In genomic region chr11:110128161-110128560, GRCh38 we compare ENCODE assay signal across 9 cellular contexts. TPM values are rescaled to one million over a fixed set of nuclear protein-coding genes. Genes with fewer than 3 reads are reported as not detected.
A peak's percentile ranks its signal among the peaks of the same experiment; 100 is the strongest.
DNase-seq lines count a peak whose midpoint lies in the region; ATAC-seq and TF ChIP-seq lines count a peak whose summit lies in the region.
"Had no signal": no experiment of that assay in that cellular context is flagged by ENCODE, and none has a peak within 500 bp of the region (broad histone marks: within the 10 kb centered on the region; RNA-seq: fewer than 3 reads in every experiment).

No MANE protein-coding gene starts in this region.

- no peaks in the 10 kb centered on the region for H3K9me3 ChIP-seq in aorta (ENCODE audit: control insufficient read depth, low read length)

- TF ChIP-seq CTCF in dorsolateral prefrontal cortex (IDR thresholded peaks at IDR 0.05 in 54 of 56, conservative IDR thresholded peaks at IDR 0.05 in 2 of 56; ENCODE audit: low read depth in 1 of 56, partially characterized antibody in 56 of 56) (no peak), nephron (IDR thresholded peaks at IDR 0.05; ENCODE audit: unreplicated experiment in 3 of 3) (no peak)
- TF ChIP-seq CTCF in activated CD8-positive, alpha-beta T cell treated with anti-CD3 and anti-CD28 coated beads for 36 hours (IDR thresholded peaks at IDR 0.05), result no peak

- H3K27ac ChIP-seq in dorsolateral prefrontal cortex (peak overlapping the region in 40 of 59 donors; percentile 0 to 73 (median 48)), aorta (ENCODE audit: low read depth in 1 of 2, low read length in 2 of 2) (no peak overlapping the region)

- ATAC-seq in HG03432 (IDR thresholded peaks at IDR 0.05; ENCODE audit: unreplicated experiment), result no peak
- ATAC-seq in HG02759 (IDR thresholded peaks at IDR 0.05; ENCODE audit: unreplicated experiment), result no peak
- no peak for ATAC-seq in aorta (ENCODE audit: low FRiP score)
- no peak for ATAC-seq in activated CD8-positive, alpha-beta T cell treated with anti-CD3 and anti-CD28 coated beads for 36 hours

- peaks cover 13% of the 10 kb centered on the region for H3K36me3 Mint-ChIP-seq in nephron (ENCODE audit: low read depth)
- no peaks in the 10 kb centered on the region for H3K36me3 Mint-ChIP-seq in activated CD8-positive, alpha-beta T cell treated with anti-CD3 and anti-CD28 coated beads for 36 hours (ENCODE audit: low read depth)

- H3K27me3 ChIP-seq in dorsolateral prefrontal cortex, result no peaks in the 10 kb centered on the region
- no peaks in the 10 kb centered on the region for H3K27me3 ChIP-seq in aorta (ENCODE audit: control insufficient read depth in 1 of 2, insufficient read depth in 2 of 2, low read length in 1 of 2)

- H3K4me3 Mint-ChIP-seq in nephron, result no peak overlapping the region
- no peak overlapping the region for H3K4me3 Mint-ChIP-seq in activated CD8-positive, alpha-beta T cell treated with anti-CD3 and anti-CD28 coated beads for 36 hours

- intact Hi-C loops in dorsolateral prefrontal cortex (cut with DNase I) (no loop called here), aorta (cut with DNase I) (no loop called here)
- intact Hi-C loops in activated CD8-positive, alpha-beta T cell treated with anti-CD3 and anti-CD28 coated beads for 36 hours (cut with micrococcal nuclease), result no loop called here

- H3K4me3 ChIP-seq in dorsolateral prefrontal cortex (peak overlapping the region in 1 of 59 donors; percentile 15), aorta (ENCODE audit: low read length in 2 of 2) (no peak overlapping the region)

- POLR2A ChIA-PET in activated CD8-positive, alpha-beta T cell treated with anti-CD3 and anti-CD28 coated beads for 36 hours (lab: Charles Lee), result no interaction called here

- no peaks in the 10 kb centered on the region for H3K36me3 ChIP-seq in aorta (ENCODE audit: control insufficient read depth in 1 of 2, insufficient read depth in 2 of 2, low read length in 1 of 2)

- CTCF ChIA-PET in activated CD8-positive, alpha-beta T cell treated with anti-CD3 and anti-CD28 coated beads for 36 hours (lab: Charles Lee), result interaction anchor here (0.8 to 1.2 kb wide), 2 partner anchors 44 to 305 kb away, joined by 3 read pairs; no protein-coding TSS in a partner anchor

- H3K4me1 Mint-ChIP-seq in nephron, result peaks cover 43% of the 10 kb centered on the region
- H3K4me1 Mint-ChIP-seq in activated CD8-positive, alpha-beta T cell treated with anti-CD3 and anti-CD28 coated beads for 36 hours (ENCODE audit: low read depth), result no peaks in the 10 kb centered on the region

- WGBS in aorta, 2 donors, result 42 to 43% methylated on average over 2 of the region's 2 CpGs

- no peaks in the 10 kb centered on the region for H3K4me1 ChIP-seq in aorta (ENCODE audit: control insufficient read depth in 1 of 2, insufficient read depth in 2 of 2, low read length in 2 of 2)

- H3K27ac Mint-ChIP-seq in nephron, result peak overlapping the region; percentile 15 to 72 (median 58)
- no peak overlapping the region for H3K27ac Mint-ChIP-seq in activated CD8-positive, alpha-beta T cell treated with anti-CD3 and anti-CD28 coated beads for 36 hours

- no peaks in the 10 kb centered on the region for H3K9me3 Mint-ChIP-seq in nephron
- H3K9me3 Mint-ChIP-seq in activated CD8-positive, alpha-beta T cell treated with anti-CD3 and anti-CD28 coated beads for 36 hours, result no peaks in the 10 kb centered on the region

- DNase-seq in GM04504 (ENCODE audit: low read depth), result peak; percentile 27
- peak; percentile 82 for DNase-seq in NCI-H345 treated with DMSO at 0.1 percent for 48 hours (lab: John Stamatoyannopoulos, UW; ENCODE audit: unreplicated experiment)
- no peak for DNase-seq in dorsolateral prefrontal cortex
- DNase-seq in aorta, result no peak
- DNase-seq in activated CD8-positive, alpha-beta T cell treated with anti-CD3 and anti-CD28 coated beads for 36 hours, result no peak
- DNase-seq: NCI-H526 treated with DMSO at 0.1 percent for 48 hours had no signal

- H3K27me3 Mint-ChIP-seq in nephron (ENCODE audit: low read depth), result peaks cover 3% of the 10 kb centered on the region
- H3K27me3 Mint-ChIP-seq in activated CD8-positive, alpha-beta T cell treated with anti-CD3 and anti-CD28 coated beads for 36 hours, result peaks cover 4% of the 10 kb centered on the region

RNA-seq across cellular contexts. Expression of gene ZC3H12C, which starts 35.0 kb away (rescaled TPM):
- 10 to 100 TPM; 11.6 to 30.2 (median 18.3) TPM for total RNA-seq in dorsolateral prefrontal cortex
- 10 to 100 TPM; 17.2 to 17.9 TPM for total RNA-seq in aorta
- 1 to 10 TPM; 1.1 to 2.1 TPM for polyA plus RNA-seq in aorta
- under 1 TPM; 0.40 to 0.45 TPM for total RNA-seq in activated CD8-positive, alpha-beta T cell treated with anti-CD3 and anti-CD28 coated beads for 36 hours

Comparison
In these comparisons a context has a peak if more than half of its experiments do, and no peak if none do; other contexts are left out.
1. DNase-seq: peak in GM04504 (single experiment) and NCI-H345 treated with DMSO at 0.1 percent for 48 hours (single experiment); none in dorsolateral prefrontal cortex (0 of 10), aorta (0 of 2) and activated CD8-positive, alpha-beta T cell treated with anti-CD3 and anti-CD28 coated beads for 36 hours (single experiment).
2. H3K27ac ChIP-seq: peak in dorsolateral prefrontal cortex (40 of 59); none in aorta (0 of 2).
3. RNA of gene ZC3H12C, which starts 35.0 kb away (total RNA-seq): 11.6 to 30.2 TPM in dorsolateral prefrontal cortex and 17.2 to 17.9 TPM in aorta; 0.40 to 0.45 TPM in activated CD8-positive, alpha-beta T cell treated with anti-CD3 and anti-CD28 coated beads for 36 hours; every median in the first group is over 4 times any median in the second.